ENCODE assay signal across 8 cellular contexts in the genomic region with DNA sequence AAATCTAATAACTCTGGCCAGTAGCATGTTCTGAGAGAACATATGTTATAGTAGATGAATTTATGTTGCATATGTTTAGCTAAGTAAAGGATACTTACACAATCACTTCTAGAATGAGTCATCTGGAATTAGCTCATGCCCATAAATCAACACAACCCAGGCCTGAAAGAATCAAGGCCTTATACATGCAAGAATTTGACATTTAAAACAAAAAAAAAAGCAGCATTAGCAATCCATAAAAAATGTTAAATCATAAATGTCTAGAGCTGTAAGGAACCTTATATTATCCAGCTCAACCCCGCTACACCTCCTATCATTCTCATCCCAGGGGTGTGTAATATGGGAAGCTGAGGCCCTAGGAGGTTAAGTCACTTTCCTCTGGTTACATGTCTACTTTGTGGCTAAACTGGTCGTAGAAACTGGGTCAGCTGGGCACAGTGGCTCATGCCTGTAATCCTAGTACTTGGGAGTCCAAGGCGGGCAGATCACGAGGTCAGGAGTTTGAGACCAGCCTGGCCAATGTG.
DNase-seq lines count a peak whose midpoint lies in the region; ATAC-seq and TF ChIP-seq lines count a peak whose summit lies in the region.

No MANE protein-coding gene starts in this region.

- TF ChIP-seq CTCF in chondrocyte (IDR thresholded peaks at IDR 0.05) (no peak), osteocyte (IDR thresholded peaks at IDR 0.05) (no peak), endothelial cell (IDR thresholded peaks at IDR 0.05; ENCODE audit: unreplicated experiment) (no peak)

- ATAC-seq in HG02759 (IDR thresholded peaks at IDR 0.05; ENCODE audit: unreplicated experiment): no peak

- peaks cover 3% of the 10 kb centered on the region for H3K9me3 Mint-ChIP-seq in chondrocyte (ENCODE audit: low read depth)
- no peaks in the 10 kb centered on the region for H3K9me3 Mint-ChIP-seq in osteocyte (ENCODE audit: unreplicated experiment)
- no peaks in the 10 kb centered on the region for H3K9me3 Mint-ChIP-seq in endothelial cell (ENCODE audit: unreplicated experiment)

- in situ Hi-C loops in G401 (cut with HindIII; ENCODE audit: low sequenced_read_pairs): no loop called here

- H3K27me3 Mint-ChIP-seq in chondrocyte (ENCODE audit: low read depth) (no peaks in the 10 kb centered on the region), osteocyte (ENCODE audit: unreplicated experiment) (no peaks in the 10 kb centered on the region), endothelial cell (ENCODE audit: unreplicated experiment) (peaks cover 3% of the 10 kb centered on the region)

- H3K4me3 Mint-ChIP-seq in chondrocyte (ENCODE audit: unreplicated experiment) (no peak overlapping the region), osteocyte (ENCODE audit: unreplicated experiment) (no peak overlapping the region), endothelial cell (ENCODE audit: unreplicated experiment) (no peak overlapping the region)

- DNase-seq in EH (ENCODE audit: low read depth): peak; percentile 98
- peak; percentile 63 for DNase-seq in NCI-H460 (ENCODE audit: extremely low read depth, low read depth)
- no peak for DNase-seq in chondrocyte (ENCODE audit: low spot score)
- DNase-seq in osteocyte (ENCODE audit: extremely low spot score, unreplicated experiment): no peak
- DNase-seq in G401 (ENCODE audit: low spot score): no peak
- no peak for DNase-seq in NCI-H524 treated with DMSO at 0.1 percent for 48 hours (lab: John Stamatoyannopoulos, UW)
- DNase-seq in endothelial cell (ENCODE audit: low spot score): no peak

- H3K27ac Mint-ChIP-seq in chondrocyte (ENCODE audit: unreplicated experiment): peak overlapping the region; percentile 98
- H3K27ac Mint-ChIP-seq in osteocyte (ENCODE audit: unreplicated experiment): peak overlapping the region; percentile 95
- H3K27ac Mint-ChIP-seq in endothelial cell (ENCODE audit: unreplicated experiment): no peak overlapping the region

- H3K36me3 Mint-ChIP-seq in chondrocyte (ENCODE audit: low read depth) (no peaks in the 10 kb centered on the region), osteocyte (ENCODE audit: unreplicated experiment) (no peaks in the 10 kb centered on the region), endothelial cell (ENCODE audit: low read depth, unreplicated experiment) (no peaks in the 10 kb centered on the region)

- H3K4me1 Mint-ChIP-seq in chondrocyte (ENCODE audit: low read depth): peaks cover 86% of the 10 kb centered on the region
- peaks cover 82% of the 10 kb centered on the region for H3K4me1 Mint-ChIP-seq in osteocyte (ENCODE audit: unreplicated experiment)
- peaks cover 8% of the 10 kb centered on the region for H3K4me1 Mint-ChIP-seq in endothelial cell (ENCODE audit: unreplicated experiment)

Comparison
In these comparisons a context has a peak if more than half of its experiments do, and no peak if none do; other contexts are left out.
1. DNase-seq: peak in EH (single experiment) and NCI-H460 (single experiment); none in chondrocyte (single experiment), osteocyte (single experiment), G401 (single experiment), NCI-H524 treated with DMSO at 0.1 percent for 48 hours (single experiment) and endothelial cell (single experiment).